In genomic region chr5:90741022-90741564, GRCh38 we compare ENCODE assay signal across 30 cellular contexts.
"Had no signal": no experiment of that assay in that cellular context is flagged by ENCODE, and none has a peak within 500 bp of the region (broad histone marks: within the 10 kb centered on the region; RNA-seq: fewer than 3 reads in every experiment).

No MANE protein-coding gene starts in this region.

- H3K36me3 Mint-ChIP-seq: activated naive CD8-positive, alpha-beta T cell treated with anti-CD3 and anti-CD28 coated beads, Interleukin-2, amount 10 ng/mL, durations not matched to agents 7 days and 5 days had no signal

- H3K4me1 ChIP-seq: ascending aorta had no signal

- H3K27ac ChIP-seq: ascending aorta, cardiac muscle cell, WERI-Rb-1 had no signal

- H3K4me3 Mint-ChIP-seq: activated CD4-positive, alpha-beta T cell treated with anti-CD3 and anti-CD28 coated beads, Interleukin-2, amount 10 ng/mL, durations not matched to agents 24 days and 14 days; activated CD8-positive, alpha-beta T cell treated with anti-CD3 and anti-CD28 coated beads for 36 hours; activated naive CD8-positive, alpha-beta T cell treated with anti-CD3 and anti-CD28 coated beads, Interleukin-2, amount 10 ng/mL, durations not matched to agents 7 days and 5 days; activated T-cell treated with anti-CD3 and anti-CD28 coated beads, Interleukin-2, amount 50 U/mL, for 72 hours; activated T-helper 17 cell treated with anti-CD3 and anti-CD28 coated beads, Interleukin-2, amount 50 U/mL, for 72 hours; central memory CD8-positive, alpha-beta T cell had no signal

- DNase-seq: activated CD4-positive, alpha-beta T cell treated with anti-CD3 and anti-CD28 coated beads, Interleukin-2, amount 10 ng/mL, durations not matched to agents 24 days and 14 days; activated CD4-positive, alpha-beta T cell treated with anti-CD3 and anti-CD28 coated beads, Interleukin-2, amount 50 U/mL, for 4 hours; activated CD8-positive, alpha-beta T cell treated with anti-CD3 and anti-CD28 coated beads for 36 hours; activated naive CD4-positive, alpha-beta T cell; activated naive CD4-positive, alpha-beta T cell treated with anti-CD3 and anti-CD28 coated beads, Interleukin-2, amount 50 U/mL, for 16 hours; activated naive CD8-positive, alpha-beta T cell treated with anti-CD3 and anti-CD28 coated beads, Interleukin-2, amount 10 ng/mL, durations not matched to agents 7 days and 5 days; activated T-cell treated with anti-CD3 and anti-CD28 coated beads, Interleukin-2, amount 50 U/mL, for 1 hour; activated T-cell treated with anti-CD3 and anti-CD28 coated beads, Interleukin-2, amount 50 U/mL, for 72 hours; amygdala; MM.1S; MV-4-11; NCI-H1092; NCI-H1436 treated with DMSO at 0.1 percent for 48 hours; NCI-H1694 treated with DMSO at 0.1 percent for 48 hours; NCI-H2029 treated with DMSO at 0.1 percent for 48 hours; NCI-H2107; NCI-H2171; NCI-H510A; NCI-H526; NCI-H748 treated with DMSO at 0.1 percent for 48 hours; Right ventricle myocardium superior; SW 1271; T-helper 1 cell; T-helper 2 cell; T-helper 9 cell; WERI-Rb-1 had no signal

- H3K27me3 Mint-ChIP-seq: activated CD4-positive, alpha-beta T cell treated with anti-CD3 and anti-CD28 coated beads, Interleukin-2, amount 10 ng/mL, durations not matched to agents 24 days and 14 days; activated naive CD8-positive, alpha-beta T cell treated with anti-CD3 and anti-CD28 coated beads, Interleukin-2, amount 10 ng/mL, durations not matched to agents 7 days and 5 days; central memory CD8-positive, alpha-beta T cell had no signal

- H3K9me3 Mint-ChIP-seq: activated CD4-positive, alpha-beta T cell treated with anti-CD3 and anti-CD28 coated beads, Interleukin-2, amount 10 ng/mL, durations not matched to agents 24 days and 14 days; activated naive CD8-positive, alpha-beta T cell treated with anti-CD3 and anti-CD28 coated beads, Interleukin-2, amount 10 ng/mL, durations not matched to agents 7 days and 5 days had no signal

- H3K4me3 ChIP-seq: ascending aorta, cardiac muscle cell had no signal

- ATAC-seq: activated CD8-positive, alpha-beta T cell treated with anti-CD3 and anti-CD28 coated beads for 36 hours; activated T-cell treated with anti-CD3 and anti-CD28 coated beads, Interleukin-2, amount 50 U/mL, for 72 hours; activated T-helper 17 cell treated with anti-CD3 and anti-CD28 coated beads, Interleukin-2, amount 50 U/mL, for 72 hours had no signal

- H3K4me1 Mint-ChIP-seq: activated CD4-positive, alpha-beta T cell treated with anti-CD3 and anti-CD28 coated beads, Interleukin-2, amount 10 ng/mL, durations not matched to agents 24 days and 14 days; activated naive CD8-positive, alpha-beta T cell treated with anti-CD3 and anti-CD28 coated beads, Interleukin-2, amount 10 ng/mL, durations not matched to agents 7 days and 5 days; activated T-helper 17 cell treated with anti-CD3 and anti-CD28 coated beads, Interleukin-2, amount 50 U/mL, for 72 hours; central memory CD8-positive, alpha-beta T cell had no signal

- H3K9me3 ChIP-seq: ascending aorta had no signal

- H3K36me3 ChIP-seq: ascending aorta, cardiac muscle cell had no signal

- H3K27me3 ChIP-seq: ascending aorta, cardiac muscle cell had no signal

- H3K27ac Mint-ChIP-seq: activated CD4-positive, alpha-beta T cell treated with anti-CD3 and anti-CD28 coated beads, Interleukin-2, amount 10 ng/mL, durations not matched to agents 24 days and 14 days; activated CD8-positive, alpha-beta T cell treated with anti-CD3 and anti-CD28 coated beads for 36 hours; activated naive CD8-positive, alpha-beta T cell treated with anti-CD3 and anti-CD28 coated beads, Interleukin-2, amount 10 ng/mL, durations not matched to agents 7 days and 5 days; activated T-cell treated with anti-CD3 and anti-CD28 coated beads, Interleukin-2, amount 50 U/mL, for 72 hours; activated T-helper 17 cell treated with anti-CD3 and anti-CD28 coated beads, Interleukin-2, amount 50 U/mL, for 72 hours had no signal
